8 cellular contexts compared by ENCODE assay signal in the genomic region with DNA sequence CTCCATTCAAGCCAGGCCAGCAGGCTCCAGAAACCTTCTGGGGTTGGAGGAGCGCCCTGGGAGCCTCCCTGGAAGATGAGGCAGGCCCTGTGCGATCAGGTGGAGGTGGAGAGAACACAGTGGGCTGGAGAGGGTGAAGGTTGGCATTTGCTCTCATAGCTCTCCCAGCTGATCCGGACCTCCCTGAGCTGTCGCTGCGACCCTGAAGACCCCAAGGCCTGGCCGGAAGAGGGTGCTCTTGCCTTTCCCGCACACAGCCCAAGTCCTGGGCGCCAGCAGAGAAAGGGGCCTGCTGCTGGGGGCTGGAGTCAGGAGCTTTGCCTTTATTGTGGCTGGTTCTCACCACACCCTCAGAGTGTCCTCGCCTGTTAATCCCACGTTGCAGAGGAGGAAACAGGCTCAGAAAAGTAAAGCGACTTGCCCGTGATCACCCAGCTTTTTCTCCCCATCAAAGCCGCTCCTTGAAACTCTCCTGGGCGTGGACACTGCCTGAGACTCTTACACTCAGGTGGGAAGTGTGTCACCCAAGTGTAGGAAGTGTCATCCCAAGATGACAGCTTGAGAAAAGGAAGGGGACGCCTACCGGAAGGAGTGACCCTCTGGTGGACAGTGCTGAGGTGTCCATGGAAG. TPM values are rescaled to one million over a fixed set of nuclear protein-coding genes. Genes with fewer than 3 reads are reported as not detected.
A peak's percentile ranks its signal among the peaks of the same experiment; 100 is the strongest.
DNase-seq lines count a peak whose midpoint lies in the region; ATAC-seq, FAIRE-seq and TF ChIP-seq lines count a peak whose summit lies in the region.

No MANE protein-coding gene starts in this region.

- no peaks in the 10 kb centered on the region for H3K27me3 ChIP-seq in SJCRH30
- H3K27me3 ChIP-seq in pancreas, result no peaks in the 10 kb centered on the region

- H3K36me3 ChIP-seq in SJCRH30, result no peaks in the 10 kb centered on the region
- no peaks in the 10 kb centered on the region for H3K36me3 ChIP-seq in pancreas

- WGBS in pancreas, 2 donors, result 69 to 76% methylated on average over 16 of the region's 16 CpGs

- H3K27ac ChIP-seq in SJCRH30, result no peak overlapping the region
- no peak overlapping the region for H3K27ac ChIP-seq in pancreas

- H3K4me3 ChIP-seq in SJCRH30 (no peak overlapping the region), foreskin fibroblast (ENCODE audit: low read depth in 1 of 2, low read length in 2 of 2) (no peak overlapping the region), pancreas (no peak overlapping the region)

- no peaks in the 10 kb centered on the region for H3K9me3 ChIP-seq in SJCRH30 (replicated peaks)
- H3K9me3 ChIP-seq in pancreas, result no peaks in the 10 kb centered on the region

- DNase-seq in SJCRH30 (peak; percentile 76 to 85), foreskin fibroblast (peak; percentile 47 to 82), retina (peak; percentile 88), RCC 7860 (ENCODE audit: low spot score) (no peak), pancreas (no peak), T-helper 9 cell (no peak)

- no peak for ATAC-seq in pancreas
- ATAC-seq in GM19324 (IDR thresholded peaks at IDR 0.05; ENCODE audit: low FRiP score, unreplicated experiment), result no peak

- H3K4me1 ChIP-seq in SJCRH30 (peaks cover 22% of the 10 kb centered on the region), pancreas (peaks cover 4 to 11% (median 6%) of the 10 kb centered on the region in 3 donors)

- intact Hi-C loops in pancreas (cut with DNase I), result loop anchor here (5.0 kb wide), 2 partner anchors 123 to 138 kb away; no protein-coding TSS in a partner anchor

- no peak for FAIRE-seq in RCC 7860 (lab: Jason Lieb, UNC)
- FAIRE-seq in pancreas (lab: Jason Lieb, UNC), result no peak

- TF ChIP-seq CTCF in GM12874 (IDR thresholded peaks at IDR 0.05; ENCODE audit: insufficient read depth, low read depth, low read length) (peak; percentile 59), foreskin fibroblast (IDR thresholded peaks at IDR 0.05; ENCODE audit: low read depth, low read length) (peak; percentile 64), pancreas (IDR thresholded peaks at IDR 0.05) (no peak)

RNA-seq across cellular contexts. Expression of gene RPL29, which starts 8.6 kb away (rescaled TPM):
- total RNA-seq in SJCRH30 (2014; rRNA removed; shearing (Covaris generic)), result 1,784 and 1,861 TPM in 2 replicates
- 1,000 to 10,000 TPM in 2 of 6 donors, 100 to 1,000 TPM in 4; 643 to 1,285 (median 890) TPM for total RNA-seq in pancreas
- polyA plus RNA-seq in pancreas, result 1,000 to 10,000 TPM; 1,152 to 1,829 TPM

RNA-seq across cellular contexts. Expression of gene ACY1, which starts 20.9 kb away (rescaled TPM):
- total RNA-seq in SJCRH30 (2014; rRNA removed; shearing (Covaris generic)), result 24.5 and 26.2 TPM in 2 replicates
- 10 to 100 TPM in 4 of 6 donors, 1 to 10 TPM in 2; 5.7 to 16.8 (median 14.2) TPM for total RNA-seq in pancreas
- 10 to 100 TPM; 15.8 to 21.5 TPM for polyA plus RNA-seq in pancreas

RNA-seq across cellular contexts. Expression of gene ABHD14A, which starts 29.4 kb away (rescaled TPM):
- 9.6 and 10.8 TPM in 2 replicates for total RNA-seq in SJCRH30 (2014; rRNA removed; shearing (Covaris generic))
- total RNA-seq in pancreas, result 10 to 100 TPM in 2 of 6 donors, 1 to 10 TPM in 4; 5.9 to 11.2 (median 9.0) TPM
- polyA plus RNA-seq in pancreas, result 10 to 100 TPM; 30.5 to 36.3 TPM

RNA-seq across cellular contexts. Expression of gene ABHD14B, which starts 30.4 kb away (rescaled TPM):
- 11.2 and 13.0 TPM in 2 replicates for total RNA-seq in SJCRH30 (2014; rRNA removed; shearing (Covaris generic))
- 10 to 100 TPM; 26.6 to 37.9 (median 31.8) TPM for total RNA-seq in pancreas
- 10 to 100 TPM; 42.7 to 50.1 TPM for polyA plus RNA-seq in pancreas

RNA-seq across cellular contexts. Expression of gene PCBP4, which starts 37.0 kb away (rescaled TPM):
- total RNA-seq in SJCRH30 (2014; rRNA removed; shearing (Covaris generic)), result 178 and 186 TPM in 2 replicates
- total RNA-seq in pancreas, result 10 to 100 TPM; 10.7 to 19.8 (median 14.5) TPM
- polyA plus RNA-seq in pancreas, result 10 to 100 TPM; 43.3 to 55.2 TPM

Comparison
In these comparisons a context has a peak if more than half of its experiments do, and no peak if none do; other contexts are left out.
1. CTCF ChIP-seq: peak in GM12874 (single experiment) and foreskin fibroblast (single experiment); none in pancreas (0 of 4).
2. DNase-seq: peak in SJCRH30 (2 of 2), foreskin fibroblast (2 of 2) and retina (single experiment); none in RCC 7860 (single experiment), pancreas (0 of 6) and T-helper 9 cell (single experiment).